ENCODE assay signal across 1 cellular context in the genomic region with DNA sequence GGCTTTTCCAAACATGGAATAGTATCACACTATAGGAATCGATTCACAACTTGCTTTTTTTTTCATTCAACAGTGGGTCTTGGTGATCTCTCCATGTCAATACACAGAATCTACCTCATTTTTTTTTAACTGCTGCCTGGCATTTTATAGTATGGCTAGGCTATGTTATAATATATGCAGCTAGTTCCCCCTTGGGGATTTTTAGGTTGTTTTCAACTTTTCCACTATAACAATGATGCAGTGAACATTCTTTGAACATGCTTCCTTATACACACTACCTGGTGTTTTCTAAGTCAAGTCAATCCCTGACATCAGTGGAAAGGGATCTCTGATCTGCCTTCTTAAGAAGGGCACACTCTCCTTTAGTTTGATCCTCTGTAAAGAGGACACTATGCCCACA.
TF ChIP-seq lines count a peak whose summit lies in the region.

No MANE protein-coding gene starts in this region.

TF ChIP-seq in IMR-90, 13 proteins besides CTCF, POLR2A, EP300 and RAD21:
- no peak for TF ChIP-seq CEBPB (IDR thresholded peaks at IDR 0.05; ENCODE audit: low read depth, low read length)
- TF ChIP-seq RCOR1 (IDR thresholded peaks at IDR 0.05; ENCODE audit: insufficient replicate concordance, low read length): no peak
- TF ChIP-seq, protein P1, sequence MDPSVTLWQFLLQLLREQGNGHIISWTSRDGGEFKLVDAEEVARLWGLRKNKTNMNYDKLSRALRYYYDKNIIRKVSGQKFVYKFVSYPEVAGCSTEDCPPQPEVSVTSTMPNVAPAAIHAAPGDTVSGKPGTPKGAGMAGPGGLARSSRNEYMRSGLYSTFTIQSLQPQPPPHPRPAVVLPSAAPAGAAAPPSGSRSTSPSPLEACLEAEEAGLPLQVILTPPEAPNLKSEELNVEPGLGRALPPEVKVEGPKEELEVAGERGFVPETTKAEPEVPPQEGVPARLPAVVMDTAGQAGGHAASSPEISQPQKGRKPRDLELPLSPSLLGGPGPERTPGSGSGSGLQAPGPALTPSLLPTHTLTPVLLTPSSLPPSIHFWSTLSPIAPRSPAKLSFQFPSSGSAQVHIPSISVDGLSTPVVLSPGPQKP (IDR thresholded peaks at IDR 0.05; ENCODE audit: borderline replicate concordance, low read depth, low read length): no peak
- TF ChIP-seq BHLHE40 (IDR thresholded peaks at IDR 0.05; ENCODE audit: low read depth, low read length): no peak
- no peak for TF ChIP-seq MAZ (IDR thresholded peaks at IDR 0.05; ENCODE audit: borderline replicate concordance, low read depth, low read length)
- no peak for TF ChIP-seq CHD1 (IDR thresholded peaks at IDR 0.05; ENCODE audit: low read depth, low read length)
- no peak for TF ChIP-seq MXI1 (IDR thresholded peaks at IDR 0.05; ENCODE audit: borderline replicate concordance, low read depth, low read length)
- no peak for TF ChIP-seq FOS (IDR thresholded peaks at IDR 0.05; ENCODE audit: low read depth, low read length)
- TF ChIP-seq, protein P2, sequence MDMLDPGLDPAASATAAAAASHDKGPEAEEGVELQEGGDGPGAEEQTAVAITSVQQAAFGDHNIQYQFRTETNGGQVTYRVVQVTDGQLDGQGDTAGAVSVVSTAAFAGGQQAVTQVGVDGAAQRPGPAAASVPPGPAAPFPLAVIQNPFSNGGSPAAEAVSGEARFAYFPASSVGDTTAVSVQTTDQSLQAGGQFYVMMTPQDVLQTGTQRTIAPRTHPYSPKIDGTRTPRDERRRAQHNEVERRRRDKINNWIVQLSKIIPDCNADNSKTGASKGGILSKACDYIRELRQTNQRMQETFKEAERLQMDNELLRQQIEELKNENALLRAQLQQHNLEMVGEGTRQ (IDR thresholded peaks at IDR 0.05; ENCODE audit: low read depth, low read length): no peak
- TF ChIP-seq NFE2L2 (IDR thresholded peaks at IDR 0.05; ENCODE audit: low read depth, low read length): no peak
- TF ChIP-seq SMC3 (IDR thresholded peaks at IDR 0.05; ENCODE audit: low read depth, low read length): no peak
- TF ChIP-seq RFX5 (IDR thresholded peaks at IDR 0.05; ENCODE audit: low read depth, low read length): no peak
